ENCODE assay signal across 10 cellular contexts in the genomic region with DNA sequence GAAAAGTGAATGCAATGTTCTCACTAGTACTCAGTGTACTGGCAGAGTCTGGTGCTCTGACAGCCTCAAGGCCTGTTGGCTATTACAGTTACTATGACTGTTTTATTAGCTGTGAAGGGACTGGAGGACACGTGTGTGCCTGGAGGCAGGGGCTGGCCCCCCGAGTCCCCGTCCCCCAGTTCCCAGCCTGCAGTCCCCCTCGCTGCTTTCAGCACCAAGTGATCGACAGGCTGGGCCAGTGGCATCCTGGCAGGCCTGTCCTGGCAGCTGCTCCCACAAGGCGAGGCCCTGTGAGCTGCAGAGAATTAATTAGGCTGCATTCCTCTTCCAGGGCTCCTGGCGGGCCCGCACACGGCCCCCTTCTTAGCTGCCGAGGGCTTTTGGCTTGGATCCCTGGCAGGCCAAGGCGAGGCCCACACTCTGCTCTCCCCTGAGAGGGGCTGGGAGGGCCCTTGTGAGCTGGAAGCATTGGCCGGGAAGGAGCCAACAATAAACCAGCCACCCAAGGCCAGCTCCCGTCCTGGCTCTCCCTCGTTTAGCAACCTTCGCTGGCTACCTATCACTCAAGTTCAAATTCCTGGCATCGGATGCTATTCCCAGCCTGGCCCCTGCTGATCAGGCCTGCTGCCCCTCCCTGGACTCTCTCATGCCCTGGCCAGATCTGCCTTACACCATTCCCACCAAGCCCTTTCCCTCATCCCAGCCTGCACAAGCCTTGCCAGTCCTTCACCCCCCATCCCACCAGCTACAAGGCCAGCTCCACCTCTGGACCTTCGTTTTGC. TPM values are rescaled to one million over a fixed set of nuclear protein-coding genes. Genes with fewer than 3 reads are reported as not detected.
DNase-seq lines count a peak whose midpoint lies in the region; ATAC-seq and TF ChIP-seq lines count a peak whose summit lies in the region.
"Had no signal": no experiment of that assay in that cellular context is flagged by ENCODE, and none has a peak within 500 bp of the region (broad histone marks: within the 10 kb centered on the region; RNA-seq: fewer than 3 reads in every experiment).

No MANE protein-coding gene starts in this region.

- H3K4me1 ChIP-seq in RWPE2 (ENCODE audit: insufficient read depth, poor library complexity, severe bottlenecking), result peaks cover 10% of the 10 kb centered on the region
- peaks cover 0 to 54% (median 38%) of the 10 kb centered on the region in 12 donors for H3K4me1 ChIP-seq in heart left ventricle
- peaks cover 37% of the 10 kb centered on the region for H3K4me1 ChIP-seq in psoas muscle

- TF ChIP-seq POLR2A in heart left ventricle (IDR thresholded peaks at IDR 0.05), result no peak

- H3K4me3 ChIP-seq in RWPE2 (ENCODE audit: severe bottlenecking), result no peak overlapping the region
- H3K4me3 ChIP-seq in heart left ventricle, result no peak overlapping the region
- H3K4me3 ChIP-seq in psoas muscle, result no peak overlapping the region

- TF ChIP-seq CTCF in RWPE2 (IDR thresholded peaks at IDR 0.05; ENCODE audit: poor library complexity, severe bottlenecking) (no peak), heart left ventricle (IDR thresholded peaks at IDR 0.05) (no peak), psoas muscle (IDR thresholded peaks at IDR 0.05) (no peak)

- H3K27ac ChIP-seq in RWPE2 (ENCODE audit: poor library complexity, severe bottlenecking) (peak overlapping the region; percentile 20), heart left ventricle (peak overlapping the region; percentile 58 to 86 (median 76)), psoas muscle (peak overlapping the region; percentile 48)

- no peaks in the 10 kb centered on the region for H3K36me3 ChIP-seq in RWPE2 (ENCODE audit: low read depth)
- H3K36me3 ChIP-seq in heart left ventricle, result no peaks in the 10 kb centered on the region
- H3K36me3 ChIP-seq in psoas muscle (ENCODE audit: insufficient read depth in 1 of 2, low read depth in 1 of 2), result no peaks in the 10 kb centered on the region

- intact Hi-C loops in heart left ventricle (cut with DNase I) (no loop called here), psoas muscle (cut with DNase I) (no loop called here)

- H3K27me3 ChIP-seq in RWPE2 (ENCODE audit: insufficient read depth, poor library complexity, severe bottlenecking) (no peaks in the 10 kb centered on the region), heart left ventricle (no peaks in the 10 kb centered on the region), psoas muscle (ENCODE audit: insufficient read depth in 3 of 3, low read length in 2 of 3) (no peaks in the 10 kb centered on the region)

- H3K9me3 ChIP-seq in RWPE2 (ENCODE audit: severe bottlenecking) (no peaks in the 10 kb centered on the region), heart left ventricle (no peaks in the 10 kb centered on the region), psoas muscle (no peaks in the 10 kb centered on the region)

- DNase-seq in D341Med (ENCODE audit: low spot score), result peak; percentile 65
- DNase-seq in RWPE2 (ENCODE audit: low spot score), result no peak
- peak in 2 of 5 donors; percentile 54 to 69 for DNase-seq in heart left ventricle
- no peak for DNase-seq in psoas muscle
- DNase-seq in NCI-H146 treated with DMSO at 0.1 percent for 48 hours (lab: John Stamatoyannopoulos, UW; ENCODE audit: unreplicated experiment), result no peak
- no peak for DNase-seq in NCI-H1436 treated with DMSO at 0.1 percent for 48 hours (lab: John Stamatoyannopoulos, UW)
- DNase-seq in AG20443 (ENCODE audit: low spot score), result no peak
- DNase-seq: KG1 had no signal

- ATAC-seq in RWPE2 (ENCODE audit: low read depth) (peak; percentile 70), heart left ventricle (peak; percentile 50 to 63 (median 57)), psoas muscle (peak; percentile 31 to 76 (median 56)), HG02870 (IDR thresholded peaks at IDR 0.05; ENCODE audit: unreplicated experiment) (no peak)

- 37 to 65% (median 45%) methylated on average over 11 to 17 of the region's 17 CpGs for WGBS in heart left ventricle, 4 donors
- WGBS in psoas muscle, 3 donors, result 20 to 28% (median 26%) methylated on average over 17 of the region's 17 CpGs

RNA-seq across cellular contexts. Expression of a gene that starts 9.8 kb away (rescaled TPM):
- total RNA-seq in heart left ventricle (1 to 10 TPM in 3 of 9 donors, under 1 TPM in 2, not detected in 4; 0.37 to 3.5 (median 1.9) TPM), psoas muscle (not detected)
- polyA plus RNA-seq in heart left ventricle (1 to 10 TPM in 1 of 2 donors, under 1 TPM in 1; 0.23 to 2.6 TPM), psoas muscle (under 1 TPM in 2 of 3 donors, not detected in 1; 0.03 to 0.10 TPM)
- polyA plus RNA-seq: CD14-positive monocyte had no signal

Comparison
In these comparisons a context has a peak if more than half of its experiments do, and no peak if none do; other contexts are left out.
1. H3K27ac ChIP-seq: peak in every context shown above with its lines; median percentile 76 in heart left ventricle; 48 in psoas muscle; 20 in RWPE2.